Comparison of ENCODE assay signal across 15 cellular contexts in the genomic region with DNA sequence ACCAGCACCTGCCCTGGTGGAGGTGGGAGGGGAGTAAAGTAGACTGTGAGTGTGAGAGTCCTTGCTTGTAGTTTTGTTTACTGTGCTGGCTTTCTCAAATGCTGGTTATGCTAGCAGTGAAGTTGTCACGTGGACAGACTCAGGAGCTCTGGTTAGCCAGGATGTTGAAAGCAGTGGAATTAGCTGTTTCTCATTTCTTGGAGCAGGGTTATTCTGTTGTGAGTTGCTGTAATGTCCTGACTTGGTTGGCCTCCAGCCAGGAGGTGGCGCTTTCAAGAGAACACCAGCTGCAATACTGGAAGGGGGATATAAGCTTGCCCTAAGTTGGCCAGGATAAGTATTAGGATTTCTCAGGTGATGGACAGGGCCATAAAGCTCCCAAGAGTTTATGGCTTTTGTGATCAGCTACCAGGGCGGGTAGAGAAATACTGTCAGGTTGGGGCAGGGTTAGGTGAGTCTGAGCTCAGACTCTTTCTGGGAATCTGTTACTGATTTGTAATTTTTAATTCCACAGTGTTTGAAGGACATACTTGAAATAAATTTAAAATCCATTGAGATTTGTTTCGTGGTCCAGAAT. TPM values are rescaled to one million over a fixed set of nuclear protein-coding genes. Genes with fewer than 3 reads are reported as not detected.
DNase-seq lines count a peak whose midpoint lies in the region; ATAC-seq and TF ChIP-seq lines count a peak whose summit lies in the region.
"Had no signal": no experiment of that assay in that cellular context is flagged by ENCODE, and none has a peak within 500 bp of the region (broad histone marks: within the 10 kb centered on the region; RNA-seq: fewer than 3 reads in every experiment).

No MANE protein-coding gene starts in this region.

- H4K20me1 ChIP-seq in OCI-LY1 (ENCODE audit: insufficient read depth, low read length) = no peaks in the 10 kb centered on the region

- peaks cover 16% of the 10 kb centered on the region for H3K36me3 Mint-ChIP-seq in activated CD4-positive, alpha-beta T cell treated with anti-CD3 and anti-CD28 coated beads for 36 hours (ENCODE audit: low read depth)
- H3K36me3 Mint-ChIP-seq: stimulated activated effector memory CD8-positive, alpha-beta T cell treated with anti-CD3 and anti-CD28 coated beads, Interleukin-12 subunit alpha, Interleukin-12 subunit beta, amount 100 ng/mL, for 72 hours had no signal

- no peak overlapping the region for H3K27ac Mint-ChIP-seq in activated CD4-positive, alpha-beta T cell treated with anti-CD3 and anti-CD28 coated beads for 36 hours
- H3K27ac Mint-ChIP-seq: stimulated activated effector memory CD8-positive, alpha-beta T cell treated with anti-CD3 and anti-CD28 coated beads, Interleukin-12 subunit alpha, Interleukin-12 subunit beta, amount 100 ng/mL, for 72 hours had no signal

- intact Hi-C loops in activated CD4-positive, alpha-beta T cell treated with anti-CD3 and anti-CD28 coated beads for 36 hours (cut with DNase I, micrococcal nuclease) = no loop called here

- CTCF ChIA-PET in activated CD4-positive, alpha-beta T cell treated with anti-CD3 and anti-CD28 coated beads for 36 hours (lab: Charles Lee) = interaction anchor here (1.1 to 1.3 kb wide), 4 partner anchors 12 to 429 kb away, joined by 3 read pairs; no protein-coding TSS in a partner anchor

- POLR2A ChIA-PET in activated CD4-positive, alpha-beta T cell treated with anti-CD3 and anti-CD28 coated beads for 36 hours (lab: Charles Lee) = interaction anchor here (0.6 kb wide), 1 partner anchor 9 kb away, joined by 3 read pairs; no protein-coding TSS in a partner anchor

- peaks cover 7% of the 10 kb centered on the region; the same call in 1 of the 2 replicates for H3K9me3 ChIP-seq in OCI-LY1 (ENCODE audit: low read length)

- H3K4me3 ChIP-seq in OCI-LY1 (ENCODE audit: low read depth, low read length, poor library complexity, severe bottlenecking) (no peak overlapping the region), fibroblast of villous mesenchyme (ENCODE audit: low read depth, low read length) (no peak overlapping the region), retinal pigment epithelial cell (ENCODE audit: low read length) (no peak overlapping the region)
- H3K4me3 ChIP-seq: GM12878, PC-9 had no signal

- no peaks in the 10 kb centered on the region for H3F3A ChIP-seq in OCI-LY1 (ENCODE audit: insufficient read depth, low read length)

- H3K9ac ChIP-seq in OCI-LY1 (ENCODE audit: low read length) = no peak overlapping the region

- no peaks in the 10 kb centered on the region for H3K27me3 ChIP-seq in OCI-LY1 (ENCODE audit: insufficient read depth, low read length)

- H3K36me3 ChIP-seq in OCI-LY1 (ENCODE audit: insufficient read depth, low read length) = no peaks in the 10 kb centered on the region; the same call in 1 of the 2 replicates

- peaks cover 17% of the 10 kb centered on the region for H3K4me1 ChIP-seq in OCI-LY1 (ENCODE audit: insufficient read depth, low read length, severe bottlenecking)

- no peaks in the 10 kb centered on the region for H3K79me2 ChIP-seq in OCI-LY1 (ENCODE audit: insufficient read depth, low read length)

- H3K4me1 Mint-ChIP-seq in activated CD4-positive, alpha-beta T cell treated with anti-CD3 and anti-CD28 coated beads for 36 hours = peaks cover 28% of the 10 kb centered on the region

- no peak overlapping the region for H3K4me3 Mint-ChIP-seq in activated CD4-positive, alpha-beta T cell treated with anti-CD3 and anti-CD28 coated beads for 36 hours
- H3K4me3 Mint-ChIP-seq: stimulated activated effector memory CD8-positive, alpha-beta T cell treated with anti-CD3 and anti-CD28 coated beads, Interleukin-12 subunit alpha, Interleukin-12 subunit beta, amount 100 ng/mL, for 72 hours had no signal

- no peak overlapping the region for H3K4me2 ChIP-seq in OCI-LY1 (ENCODE audit: low read length)
- H3K4me2 ChIP-seq: PC-9 had no signal

- no peak for ATAC-seq in activated CD4-positive, alpha-beta T cell treated with anti-CD3 and anti-CD28 coated beads for 36 hours
- ATAC-seq: GM12878; stimulated activated effector memory CD8-positive, alpha-beta T cell treated with anti-CD3 and anti-CD28 coated beads, Interleukin-12 subunit alpha, Interleukin-12 subunit beta, amount 100 ng/mL, for 72 hours had no signal

- H3K27me3 Mint-ChIP-seq in activated CD4-positive, alpha-beta T cell treated with anti-CD3 and anti-CD28 coated beads for 36 hours = no peaks in the 10 kb centered on the region

- in situ Hi-C loops in ACHN (cut with HindIII; ENCODE audit: low pct_ligation_motif_present, low pct_unique_long_range_greater_than_20kb, low sequenced_read_pairs) = no loop called here

- no peak overlapping the region for H2AFZ ChIP-seq in OCI-LY1 (ENCODE audit: low read length)
- H2AFZ ChIP-seq: PC-9 had no signal

- peak; percentile 30 for DNase-seq in activated CD4-positive, alpha-beta T cell treated with anti-CD3 and anti-CD28 coated beads for 36 hours
- DNase-seq in activated CD4-positive, alpha-beta T cell treated with anti-CD3 and anti-CD28 coated beads for 4 hours = no peak
- peak; percentile 43 for DNase-seq in fibroblast of villous mesenchyme (ENCODE audit: low read depth)
- peak; percentile 19 for DNase-seq in retinal pigment epithelial cell (ENCODE audit: low read depth)
- DNase-seq in ACHN = no peak
- DNase-seq in activated gamma-delta T cell treated with Interleukin-2 at 50 U/mL for 16 hours = no peak
- DNase-seq in activated gamma-delta T cell (lab: John Stamatoyannopoulos, UW) = no peak
- DNase-seq: activated CD4-positive, alpha-beta T cell treated with anti-CD3 and anti-CD28 coated beads, Interleukin-2, amount 50 U/mL, for 4 hours; DMS79; NCI-H2171 treated with DMSO at 0.1 percent for 48 hours; PC-9; stimulated activated CD4-positive, alpha-beta T cell treated with anti-CD3 and anti-CD28 coated beads, Interleukin-2, amount 100 ng/mL, for 48 hours had no signal

- H3K27ac ChIP-seq in OCI-LY1 (ENCODE audit: low read depth, low read length, poor library complexity, severe bottlenecking) = no peak overlapping the region
- H3K27ac ChIP-seq: PC-9 had no signal

- peaks cover 11% of the 10 kb centered on the region for H3K9me3 Mint-ChIP-seq in activated CD4-positive, alpha-beta T cell treated with anti-CD3 and anti-CD28 coated beads for 36 hours (ENCODE audit: low read depth)

- peak; percentile 44 for TF ChIP-seq CTCF in OCI-LY1 (IDR thresholded peaks at IDR 0.05; ENCODE audit: low read length)
- TF ChIP-seq CTCF in fibroblast of villous mesenchyme (IDR thresholded peaks at IDR 0.05; ENCODE audit: insufficient read depth, low read depth, low read length) = no peak
- TF ChIP-seq CTCF in retinal pigment epithelial cell (conservative IDR thresholded peaks at IDR 0.05; ENCODE audit: low read depth, low read length) = peak; percentile 13

- H3K9me2 ChIP-seq in OCI-LY1 (ENCODE audit: low read depth, low read length) = no peaks in the 10 kb centered on the region

RNA-seq across cellular contexts. Expression of a gene that starts 13.7 kb away (rescaled TPM):
- total RNA-seq in activated CD4-positive, alpha-beta T cell treated with anti-CD3 and anti-CD28 coated beads for 36 hours = 1 to 10 TPM; 2.8 to 3.1 TPM
- under 0.01 and 0.32 TPM in 2 replicates for total RNA-seq in fibroblast of villous mesenchyme

RNA-seq across cellular contexts. Expression of a gene that starts 26.4 kb away (rescaled TPM):
- 100 to 1,000 TPM; 123 to 144 TPM for total RNA-seq in activated CD4-positive, alpha-beta T cell treated with anti-CD3 and anti-CD28 coated beads for 36 hours
- 40.6 TPM in 2 replicates for total RNA-seq in fibroblast of villous mesenchyme

RNA-seq across cellular contexts. Expression of a gene that starts 37.4 kb away (rescaled TPM):
- 10 to 100 TPM; 17.2 to 45.4 TPM for total RNA-seq in activated CD4-positive, alpha-beta T cell treated with anti-CD3 and anti-CD28 coated beads for 36 hours
- total RNA-seq in fibroblast of villous mesenchyme = 5.2 and 6.1 TPM in 2 replicates

RNA-seq across cellular contexts. Expression of a gene that starts 42.9 kb away (rescaled TPM):
- total RNA-seq in activated CD4-positive, alpha-beta T cell treated with anti-CD3 and anti-CD28 coated beads for 36 hours = 1 to 10 TPM; 1.4 to 2.3 TPM
- total RNA-seq in fibroblast of villous mesenchyme = 19.0 and 21.2 TPM in 2 replicates

RNA-seq across cellular contexts. Expression of a gene that starts 46.3 kb away (rescaled TPM):
- total RNA-seq in activated CD4-positive, alpha-beta T cell treated with anti-CD3 and anti-CD28 coated beads for 36 hours = 10 to 100 TPM; 19.7 to 20.0 TPM
- total RNA-seq in fibroblast of villous mesenchyme = 31.1 and 41.6 TPM in 2 replicates

Comparison
In these comparisons a context has a peak if more than half of its experiments do, and no peak if none do; other contexts are left out.
1. DNase-seq: peak in activated CD4-positive, alpha-beta T cell treated with anti-CD3 and anti-CD28 coated beads for 36 hours (single experiment), fibroblast of villous mesenchyme (single experiment) and retinal pigment epithelial cell (single experiment); none in activated CD4-positive, alpha-beta T cell treated with anti-CD3 and anti-CD28 coated beads for 4 hours (0 of 2), ACHN (single experiment), activated gamma-delta T cell treated with Interleukin-2 at 50 U/mL for 16 hours (single experiment) and activated gamma-delta T cell (single experiment).